Comparison of ENCODE assay signal across 1 cellular context in the genomic region with DNA sequence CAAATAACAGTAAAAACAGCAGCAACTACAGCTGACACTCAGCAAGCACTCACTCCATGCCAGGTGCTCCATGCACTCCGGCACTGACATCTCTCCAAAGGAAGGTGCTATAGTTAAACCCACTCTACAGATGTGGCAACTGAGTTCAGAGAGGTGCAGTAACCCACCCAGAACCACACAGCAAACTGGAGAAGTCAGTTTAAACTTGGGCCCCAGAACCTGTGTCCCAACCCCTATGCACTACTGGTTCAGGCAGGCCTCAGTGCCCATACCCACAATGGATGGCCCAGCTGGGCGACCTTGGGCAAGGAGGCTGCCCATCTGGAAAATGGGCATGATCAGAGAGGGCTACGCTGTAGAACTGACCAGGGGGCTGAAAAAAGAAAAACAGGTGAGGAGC.
A peak's percentile ranks its signal among the peaks of the same experiment; 100 is the strongest.
TF ChIP-seq lines count a peak whose summit lies in the region.

No MANE protein-coding gene starts in this region.

TF ChIP-seq in H1, 55 proteins besides CTCF, POLR2A, EP300 and RAD21:
- peak in 1 of 2 experiments; percentile 93; a peak in 1 of 4 replicates for TF ChIP-seq HDAC2 (IDR thresholded peaks at IDR 0.05; ENCODE audit: borderline replicate concordance in 1 of 2, low read depth in 2 of 2, low read length in 2 of 2)
- TF ChIP-seq, protein P1, sequence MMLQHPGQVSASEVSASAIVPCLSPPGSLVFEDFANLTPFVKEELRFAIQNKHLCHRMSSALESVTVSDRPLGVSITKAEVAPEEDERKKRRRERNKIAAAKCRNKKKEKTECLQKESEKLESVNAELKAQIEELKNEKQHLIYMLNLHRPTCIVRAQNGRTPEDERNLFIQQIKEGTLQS (IDR thresholded peaks at IDR 0.05; ENCODE audit: insufficient read depth, low read depth, low read length), result no peak
- peak; percentile 99 for TF ChIP-seq KDM1A (IDR thresholded peaks at IDR 0.05; ENCODE audit: borderline replicate concordance, low read length)
